1 cellular context compared by ENCODE assay signal in the genomic region with DNA sequence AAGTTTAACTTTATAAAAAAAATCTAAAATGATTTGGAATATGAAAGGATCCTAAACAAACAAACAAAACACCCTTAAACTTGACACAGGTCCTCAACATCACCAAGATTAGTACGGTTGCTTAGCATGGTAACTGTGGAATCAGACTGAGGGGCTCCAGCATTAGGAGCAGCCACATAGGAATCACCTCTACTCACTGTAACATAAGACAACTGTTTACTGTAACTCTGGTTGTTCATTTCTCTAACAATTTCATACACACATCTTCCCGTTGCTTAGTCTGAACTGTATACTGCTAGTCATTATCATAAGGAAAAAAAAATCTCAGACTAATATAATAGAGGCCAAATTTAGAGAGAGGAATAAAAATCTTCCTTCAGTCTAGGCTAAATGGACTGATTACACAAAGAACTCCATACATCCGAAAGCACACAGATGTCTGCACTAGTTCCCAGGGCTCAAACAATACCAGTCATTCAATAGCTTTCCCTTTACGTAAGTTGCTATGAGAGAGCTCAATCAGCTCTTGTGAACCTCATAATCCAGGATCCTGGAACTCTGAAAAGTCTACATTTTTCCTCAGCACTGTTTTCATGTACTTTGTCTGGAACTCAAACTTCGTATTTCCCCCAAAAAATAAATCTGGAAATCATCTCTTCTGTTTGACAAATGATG.
TF ChIP-seq lines count a peak whose summit lies in the region.

No MANE protein-coding gene starts in this region.

TF ChIP-seq in HepG2, 621 proteins besides CTCF, POLR2A, EP300 and RAD21 (continued from another document and continues in another):
- TF ChIP-seq, protein P1, sequence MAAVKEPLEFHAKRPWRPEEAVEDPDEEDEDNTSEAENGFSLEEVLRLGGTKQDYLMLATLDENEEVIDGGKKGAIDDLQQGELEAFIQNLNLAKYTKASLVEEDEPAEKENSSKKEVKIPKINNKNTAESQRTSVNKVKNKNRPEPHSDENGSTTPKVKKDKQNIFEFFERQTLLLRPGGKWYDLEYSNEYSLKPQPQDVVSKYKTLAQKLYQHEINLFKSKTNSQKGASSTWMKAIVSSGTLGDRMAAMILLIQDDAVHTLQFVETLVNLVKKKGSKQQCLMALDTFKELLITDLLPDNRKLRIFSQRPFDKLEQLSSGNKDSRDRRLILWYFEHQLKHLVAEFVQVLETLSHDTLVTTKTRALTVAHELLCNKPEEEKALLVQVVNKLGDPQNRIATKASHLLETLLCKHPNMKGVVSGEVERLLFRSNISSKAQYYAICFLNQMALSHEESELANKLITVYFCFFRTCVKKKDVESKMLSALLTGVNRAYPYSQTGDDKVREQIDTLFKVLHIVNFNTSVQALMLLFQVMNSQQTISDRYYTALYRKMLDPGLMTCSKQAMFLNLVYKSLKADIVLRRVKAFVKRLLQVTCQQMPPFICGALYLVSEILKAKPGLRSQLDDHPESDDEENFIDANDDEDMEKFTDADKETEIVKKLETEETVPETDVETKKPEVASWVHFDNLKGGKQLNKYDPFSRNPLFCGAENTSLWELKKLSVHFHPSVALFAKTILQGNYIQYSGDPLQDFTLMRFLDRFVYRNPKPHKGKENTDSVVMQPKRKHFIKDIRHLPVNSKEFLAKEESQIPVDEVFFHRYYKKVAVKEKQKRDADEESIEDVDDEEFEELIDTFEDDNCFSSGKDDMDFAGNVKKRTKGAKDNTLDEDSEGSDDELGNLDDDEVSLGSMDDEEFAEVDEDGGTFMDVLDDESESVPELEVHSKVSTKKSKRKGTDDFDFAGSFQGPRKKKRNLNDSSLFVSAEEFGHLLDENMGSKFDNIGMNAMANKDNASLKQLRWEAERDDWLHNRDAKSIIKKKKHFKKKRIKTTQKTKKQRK (IDR thresholded peaks at IDR 0.05; ENCODE audit: low read length), result no peak
- TF ChIP-seq ZNF160 (CRISPR knock-in tag; IDR thresholded peaks at IDR 0.05) (no peak), NFKB2 (CRISPR knock-in tag; IDR thresholded peaks at IDR 0.05; ENCODE audit: borderline replicate concordance) (no peak), NPAS2 (CRISPR knock-in tag; IDR thresholded peaks at IDR 0.05; ENCODE audit: borderline replicate concordance) (no peak), U2AF1 (optimal IDR thresholded peaks at IDR 0.05; ENCODE audit: low read depth, low read length) (no peak), MYC (CRISPR knock-in tag; IDR thresholded peaks at IDR 0.05; ENCODE audit: borderline replicate concordance) (no peak), ZNF550 (CRISPR knock-in tag; IDR thresholded peaks at IDR 0.05; ENCODE audit: borderline replicate concordance) (no peak), ZKSCAN8 (CRISPR knock-in tag; IDR thresholded peaks at IDR 0.05; ENCODE audit: borderline replicate concordance) (peak; percentile 64; the same call in 1 of the 2 replicates), ZNF430 (CRISPR knock-in tag; IDR thresholded peaks at IDR 0.05) (no peak), KLF12 (CRISPR knock-in tag; IDR thresholded peaks at IDR 0.05; ENCODE audit: borderline replicate concordance) (no peak), SALL1 (CRISPR knock-in tag; IDR thresholded peaks at IDR 0.05) (no peak), NFKBIZ (CRISPR knock-in tag; IDR thresholded peaks at IDR 0.05) (no peak), ZNF230 (CRISPR knock-in tag; IDR thresholded peaks at IDR 0.05) (no peak), ZBTB8A (CRISPR knock-in tag; IDR thresholded peaks at IDR 0.05; ENCODE audit: borderline replicate concordance, low read depth) (no peak), ESRRA (CRISPR knock-in tag; IDR thresholded peaks at IDR 0.05; ENCODE audit: low read depth) (no peak), MAZ (IDR thresholded peaks at IDR 0.05; ENCODE audit: borderline replicate concordance, low read depth, low read length) (no peak), MAZ (CRISPR knock-in tag; IDR thresholded peaks at IDR 0.05; ENCODE audit: low read depth) (0 out of 2 replicates have a peak, but pooled peaks have one; percentile 22), U2AF2 (IDR thresholded peaks at IDR 0.05; ENCODE audit: low read depth, low read length) (no peak), ZNF501 (CRISPR knock-in tag; IDR thresholded peaks at IDR 0.05) (no peak), ZNF121 (CRISPR knock-in tag; IDR thresholded peaks at IDR 0.05) (no peak), ATF1 (CRISPR knock-in tag; IDR thresholded peaks at IDR 0.05) (no peak), MIXL1 (CRISPR knock-in tag; IDR thresholded peaks at IDR 0.05) (no peak)
- TF ChIP-seq, protein P2, sequence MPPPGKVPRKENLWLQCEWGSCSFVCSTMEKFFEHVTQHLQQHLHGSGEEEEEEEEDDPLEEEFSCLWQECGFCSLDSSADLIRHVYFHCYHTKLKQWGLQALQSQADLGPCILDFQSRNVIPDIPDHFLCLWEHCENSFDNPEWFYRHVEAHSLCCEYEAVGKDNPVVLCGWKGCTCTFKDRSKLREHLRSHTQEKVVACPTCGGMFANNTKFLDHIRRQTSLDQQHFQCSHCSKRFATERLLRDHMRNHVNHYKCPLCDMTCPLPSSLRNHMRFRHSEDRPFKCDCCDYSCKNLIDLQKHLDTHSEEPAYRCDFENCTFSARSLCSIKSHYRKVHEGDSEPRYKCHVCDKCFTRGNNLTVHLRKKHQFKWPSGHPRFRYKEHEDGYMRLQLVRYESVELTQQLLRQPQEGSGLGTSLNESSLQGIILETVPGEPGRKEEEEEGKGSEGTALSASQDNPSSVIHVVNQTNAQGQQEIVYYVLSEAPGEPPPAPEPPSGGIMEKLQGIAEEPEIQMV (CRISPR knock-in tag; IDR thresholded peaks at IDR 0.05; ENCODE audit: low read depth), result no peak
- TF ChIP-seq, protein P3, sequence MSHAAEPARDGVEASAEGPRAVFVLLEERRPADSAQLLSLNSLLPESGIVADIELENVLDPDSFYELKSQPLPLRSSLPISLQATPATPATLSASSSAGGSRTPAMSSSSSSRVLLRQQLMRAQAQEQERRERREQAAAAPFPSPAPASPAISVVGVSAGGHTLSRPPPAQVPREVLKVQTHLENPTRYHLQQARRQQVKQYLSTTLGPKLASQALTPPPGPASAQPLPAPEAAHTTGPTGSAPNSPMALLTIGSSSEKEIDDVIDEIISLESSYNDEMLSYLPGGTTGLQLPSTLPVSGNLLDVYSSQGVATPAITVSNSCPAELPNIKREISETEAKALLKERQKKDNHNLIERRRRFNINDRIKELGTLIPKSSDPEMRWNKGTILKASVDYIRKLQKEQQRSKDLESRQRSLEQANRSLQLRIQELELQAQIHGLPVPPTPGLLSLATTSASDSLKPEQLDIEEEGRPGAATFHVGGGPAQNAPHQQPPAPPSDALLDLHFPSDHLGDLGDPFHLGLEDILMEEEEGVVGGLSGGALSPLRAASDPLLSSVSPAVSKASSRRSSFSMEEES (CRISPR knock-in tag; IDR thresholded peaks at IDR 0.05), result no peak
- TF ChIP-seq, protein P4, sequence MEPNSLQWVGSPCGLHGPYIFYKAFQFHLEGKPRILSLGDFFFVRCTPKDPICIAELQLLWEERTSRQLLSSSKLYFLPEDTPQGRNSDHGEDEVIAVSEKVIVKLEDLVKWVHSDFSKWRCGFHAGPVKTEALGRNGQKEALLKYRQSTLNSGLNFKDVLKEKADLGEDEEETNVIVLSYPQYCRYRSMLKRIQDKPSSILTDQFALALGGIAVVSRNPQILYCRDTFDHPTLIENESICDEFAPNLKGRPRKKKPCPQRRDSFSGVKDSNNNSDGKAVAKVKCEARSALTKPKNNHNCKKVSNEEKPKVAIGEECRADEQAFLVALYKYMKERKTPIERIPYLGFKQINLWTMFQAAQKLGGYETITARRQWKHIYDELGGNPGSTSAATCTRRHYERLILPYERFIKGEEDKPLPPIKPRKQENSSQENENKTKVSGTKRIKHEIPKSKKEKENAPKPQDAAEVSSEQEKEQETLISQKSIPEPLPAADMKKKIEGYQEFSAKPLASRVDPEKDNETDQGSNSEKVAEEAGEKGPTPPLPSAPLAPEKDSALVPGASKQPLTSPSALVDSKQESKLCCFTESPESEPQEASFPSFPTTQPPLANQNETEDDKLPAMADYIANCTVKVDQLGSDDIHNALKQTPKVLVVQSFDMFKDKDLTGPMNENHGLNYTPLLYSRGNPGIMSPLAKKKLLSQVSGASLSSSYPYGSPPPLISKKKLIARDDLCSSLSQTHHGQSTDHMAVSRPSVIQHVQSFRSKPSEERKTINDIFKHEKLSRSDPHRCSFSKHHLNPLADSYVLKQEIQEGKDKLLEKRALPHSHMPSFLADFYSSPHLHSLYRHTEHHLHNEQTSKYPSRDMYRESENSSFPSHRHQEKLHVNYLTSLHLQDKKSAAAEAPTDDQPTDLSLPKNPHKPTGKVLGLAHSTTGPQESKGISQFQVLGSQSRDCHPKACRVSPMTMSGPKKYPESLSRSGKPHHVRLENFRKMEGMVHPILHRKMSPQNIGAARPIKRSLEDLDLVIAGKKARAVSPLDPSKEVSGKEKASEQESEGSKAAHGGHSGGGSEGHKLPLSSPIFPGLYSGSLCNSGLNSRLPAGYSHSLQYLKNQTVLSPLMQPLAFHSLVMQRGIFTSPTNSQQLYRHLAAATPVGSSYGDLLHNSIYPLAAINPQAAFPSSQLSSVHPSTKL (CRISPR knock-in tag; IDR thresholded peaks at IDR 0.05), result peak; percentile 83
- TF ChIP-seq, protein P5, sequence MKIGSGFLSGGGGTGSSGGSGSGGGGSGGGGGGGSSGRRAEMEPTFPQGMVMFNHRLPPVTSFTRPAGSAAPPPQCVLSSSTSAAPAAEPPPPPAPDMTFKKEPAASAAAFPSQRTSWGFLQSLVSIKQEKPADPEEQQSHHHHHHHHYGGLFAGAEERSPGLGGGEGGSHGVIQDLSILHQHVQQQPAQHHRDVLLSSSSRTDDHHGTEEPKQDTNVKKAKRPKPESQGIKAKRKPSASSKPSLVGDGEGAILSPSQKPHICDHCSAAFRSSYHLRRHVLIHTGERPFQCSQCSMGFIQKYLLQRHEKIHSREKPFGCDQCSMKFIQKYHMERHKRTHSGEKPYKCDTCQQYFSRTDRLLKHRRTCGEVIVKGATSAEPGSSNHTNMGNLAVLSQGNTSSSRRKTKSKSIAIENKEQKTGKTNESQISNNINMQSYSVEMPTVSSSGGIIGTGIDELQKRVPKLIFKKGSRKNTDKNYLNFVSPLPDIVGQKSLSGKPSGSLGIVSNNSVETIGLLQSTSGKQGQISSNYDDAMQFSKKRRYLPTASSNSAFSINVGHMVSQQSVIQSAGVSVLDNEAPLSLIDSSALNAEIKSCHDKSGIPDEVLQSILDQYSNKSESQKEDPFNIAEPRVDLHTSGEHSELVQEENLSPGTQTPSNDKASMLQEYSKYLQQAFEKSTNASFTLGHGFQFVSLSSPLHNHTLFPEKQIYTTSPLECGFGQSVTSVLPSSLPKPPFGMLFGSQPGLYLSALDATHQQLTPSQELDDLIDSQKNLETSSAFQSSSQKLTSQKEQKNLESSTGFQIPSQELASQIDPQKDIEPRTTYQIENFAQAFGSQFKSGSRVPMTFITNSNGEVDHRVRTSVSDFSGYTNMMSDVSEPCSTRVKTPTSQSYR (CRISPR knock-in tag; IDR thresholded peaks at IDR 0.05; ENCODE audit: borderline replicate concordance), result no peak
- TF ChIP-seq, protein P6, sequence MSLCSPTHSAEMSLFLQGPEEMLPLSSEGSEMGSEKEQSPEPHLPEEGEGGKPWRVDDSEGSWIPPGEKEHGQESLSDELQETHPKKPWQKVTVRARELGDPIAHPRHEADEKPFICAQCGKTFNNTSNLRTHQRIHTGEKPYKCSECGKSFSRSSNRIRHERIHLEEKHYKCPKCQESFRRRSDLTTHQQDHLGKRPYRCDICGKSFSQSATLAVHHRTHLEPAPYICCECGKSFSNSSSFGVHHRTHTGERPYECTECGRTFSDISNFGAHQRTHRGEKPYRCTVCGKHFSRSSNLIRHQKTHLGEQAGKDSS (CRISPR knock-in tag; IDR thresholded peaks at IDR 0.05; ENCODE audit: borderline replicate concordance, low read depth), result no peak
- TF ChIP-seq, protein P7, sequence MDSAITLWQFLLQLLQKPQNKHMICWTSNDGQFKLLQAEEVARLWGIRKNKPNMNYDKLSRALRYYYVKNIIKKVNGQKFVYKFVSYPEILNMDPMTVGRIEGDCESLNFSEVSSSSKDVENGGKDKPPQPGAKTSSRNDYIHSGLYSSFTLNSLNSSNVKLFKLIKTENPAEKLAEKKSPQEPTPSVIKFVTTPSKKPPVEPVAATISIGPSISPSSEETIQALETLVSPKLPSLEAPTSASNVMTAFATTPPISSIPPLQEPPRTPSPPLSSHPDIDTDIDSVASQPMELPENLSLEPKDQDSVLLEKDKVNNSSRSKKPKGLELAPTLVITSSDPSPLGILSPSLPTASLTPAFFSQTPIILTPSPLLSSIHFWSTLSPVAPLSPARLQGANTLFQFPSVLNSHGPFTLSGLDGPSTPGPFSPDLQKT (CRISPR knock-in tag; IDR thresholded peaks at IDR 0.05; ENCODE audit: borderline replicate concordance), result no peak
- TF ChIP-seq, protein P8, sequence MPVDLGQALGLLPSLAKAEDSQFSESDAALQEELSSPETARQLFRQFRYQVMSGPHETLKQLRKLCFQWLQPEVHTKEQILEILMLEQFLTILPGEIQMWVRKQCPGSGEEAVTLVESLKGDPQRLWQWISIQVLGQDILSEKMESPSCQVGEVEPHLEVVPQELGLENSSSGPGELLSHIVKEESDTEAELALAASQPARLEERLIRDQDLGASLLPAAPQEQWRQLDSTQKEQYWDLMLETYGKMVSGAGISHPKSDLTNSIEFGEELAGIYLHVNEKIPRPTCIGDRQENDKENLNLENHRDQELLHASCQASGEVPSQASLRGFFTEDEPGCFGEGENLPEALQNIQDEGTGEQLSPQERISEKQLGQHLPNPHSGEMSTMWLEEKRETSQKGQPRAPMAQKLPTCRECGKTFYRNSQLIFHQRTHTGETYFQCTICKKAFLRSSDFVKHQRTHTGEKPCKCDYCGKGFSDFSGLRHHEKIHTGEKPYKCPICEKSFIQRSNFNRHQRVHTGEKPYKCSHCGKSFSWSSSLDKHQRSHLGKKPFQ (CRISPR knock-in tag; IDR thresholded peaks at IDR 0.05; ENCODE audit: insufficient replicate concordance), result no peak
- TF ChIP-seq, protein P9, sequence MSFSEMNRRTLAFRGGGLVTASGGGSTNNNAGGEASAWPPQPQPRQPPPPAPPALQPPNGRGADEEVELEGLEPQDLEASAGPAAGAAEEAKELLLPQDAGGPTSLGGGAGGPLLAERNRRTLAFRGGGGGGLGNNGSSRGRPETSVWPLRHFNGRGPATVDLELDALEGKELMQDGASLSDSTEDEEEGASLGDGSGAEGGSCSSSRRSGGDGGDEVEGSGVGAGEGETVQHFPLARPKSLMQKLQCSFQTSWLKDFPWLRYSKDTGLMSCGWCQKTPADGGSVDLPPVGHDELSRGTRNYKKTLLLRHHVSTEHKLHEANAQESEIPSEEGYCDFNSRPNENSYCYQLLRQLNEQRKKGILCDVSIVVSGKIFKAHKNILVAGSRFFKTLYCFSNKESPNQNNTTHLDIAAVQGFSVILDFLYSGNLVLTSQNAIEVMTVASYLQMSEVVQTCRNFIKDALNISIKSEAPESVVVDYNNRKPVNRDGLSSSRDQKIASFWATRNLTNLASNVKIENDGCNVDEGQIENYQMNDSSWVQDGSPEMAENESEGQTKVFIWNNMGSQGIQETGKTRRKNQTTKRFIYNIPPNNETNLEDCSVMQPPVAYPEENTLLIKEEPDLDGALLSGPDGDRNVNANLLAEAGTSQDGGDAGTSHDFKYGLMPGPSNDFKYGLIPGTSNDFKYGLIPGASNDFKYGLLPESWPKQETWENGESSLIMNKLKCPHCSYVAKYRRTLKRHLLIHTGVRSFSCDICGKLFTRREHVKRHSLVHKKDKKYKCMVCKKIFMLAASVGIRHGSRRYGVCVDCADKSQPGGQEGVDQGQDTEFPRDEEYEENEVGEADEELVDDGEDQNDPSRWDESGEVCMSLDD (CRISPR knock-in tag; IDR thresholded peaks at IDR 0.05; ENCODE audit: borderline replicate concordance), result no peak
- TF ChIP-seq, protein P10, sequence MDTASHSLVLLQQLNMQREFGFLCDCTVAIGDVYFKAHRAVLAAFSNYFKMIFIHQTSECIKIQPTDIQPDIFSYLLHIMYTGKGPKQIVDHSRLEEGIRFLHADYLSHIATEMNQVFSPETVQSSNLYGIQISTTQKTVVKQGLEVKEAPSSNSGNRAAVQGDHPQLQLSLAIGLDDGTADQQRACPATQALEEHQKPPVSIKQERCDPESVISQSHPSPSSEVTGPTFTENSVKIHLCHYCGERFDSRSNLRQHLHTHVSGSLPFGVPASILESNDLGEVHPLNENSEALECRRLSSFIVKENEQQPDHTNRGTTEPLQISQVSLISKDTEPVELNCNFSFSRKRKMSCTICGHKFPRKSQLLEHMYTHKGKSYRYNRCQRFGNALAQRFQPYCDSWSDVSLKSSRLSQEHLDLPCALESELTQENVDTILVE (CRISPR knock-in tag; IDR thresholded peaks at IDR 0.05), result peak; percentile 11; the same call in 1 of the 2 replicates
